In the genomic region with DNA sequence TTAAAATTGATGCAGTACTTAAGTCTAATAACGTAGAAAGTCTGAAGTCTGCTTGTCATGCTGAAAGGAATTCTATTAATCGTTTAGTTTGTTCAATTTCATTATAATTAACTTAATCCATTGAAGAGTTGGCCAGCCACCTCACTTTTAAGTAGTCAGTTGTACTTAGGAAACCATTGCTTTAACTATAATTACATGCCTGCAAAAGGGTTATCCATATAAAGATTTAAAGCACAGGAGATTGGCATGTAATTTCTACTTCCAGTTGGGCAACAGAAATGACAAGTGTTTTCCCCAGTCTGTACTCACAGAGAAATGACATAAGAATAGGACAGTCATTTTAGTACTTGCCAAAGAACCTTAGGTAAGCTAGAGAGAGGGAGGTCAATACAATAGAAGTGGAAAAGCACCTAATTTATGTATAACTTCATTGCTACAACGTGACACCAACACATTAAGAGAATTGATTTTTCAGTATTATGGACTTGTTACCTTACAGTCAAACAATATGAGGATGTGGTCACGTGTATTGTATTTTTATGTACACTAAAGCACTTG, we compare ENCODE assay signal across 22 cellular contexts. TPM values are rescaled to one million over a fixed set of nuclear protein-coding genes. Genes with fewer than 3 reads are reported as not detected.
DNase-seq lines count a peak whose midpoint lies in the region; ATAC-seq and TF ChIP-seq lines count a peak whose summit lies in the region.
"Had no signal": no experiment of that assay in that cellular context is flagged by ENCODE, and none has a peak within 500 bp of the region (broad histone marks: within the 10 kb centered on the region; RNA-seq: fewer than 3 reads in every experiment).

No MANE protein-coding gene starts in this region.

- H3K9me3 Mint-ChIP-seq in naive thymus-derived CD4-positive, alpha-beta T cell, result peaks cover 0 to under 1% (median 0%) of the 10 kb centered on the region in 11 donors
- H3K9me3 Mint-ChIP-seq in MCF 10A (ENCODE audit: unreplicated experiment), result no peaks in the 10 kb centered on the region
- H3K9me3 Mint-ChIP-seq: activated naive CD4-positive, alpha-beta T cell treated with anti-CD3 and anti-CD28 coated beads, Interleukin-2, amount 50 U/mL, for 72 hours; effector memory CD8-positive, alpha-beta T cell; naive thymus-derived CD8-positive, alpha-beta T cell had no signal

- no peak overlapping the region for H3K4me3 Mint-ChIP-seq in naive thymus-derived CD4-positive, alpha-beta T cell
- H3K4me3 Mint-ChIP-seq in MCF 10A (ENCODE audit: unreplicated experiment), result no peak overlapping the region
- H3K4me3 Mint-ChIP-seq: effector memory CD8-positive, alpha-beta T cell had no signal

- ATAC-seq in naive thymus-derived CD4-positive, alpha-beta T cell, result no peak
- no peak for ATAC-seq in GM18858 (IDR thresholded peaks at IDR 0.05; ENCODE audit: unreplicated experiment)
- ATAC-seq: body of pancreas; effector memory CD8-positive, alpha-beta T cell; naive thymus-derived CD8-positive, alpha-beta T cell; Right ventricle myocardium inferior had no signal

- H3K4me1 ChIP-seq in naive thymus-derived CD4-positive, alpha-beta T cell (ENCODE audit: control insufficient read depth in 2 of 2, insufficient read depth in 2 of 2, low read length in 2 of 2), result peaks cover 12 to 14% of the 10 kb centered on the region in 2 donors

- no peaks in the 10 kb centered on the region for H3K27me3 ChIP-seq in naive thymus-derived CD4-positive, alpha-beta T cell (ENCODE audit: control insufficient read depth in 2 of 2, insufficient read depth in 2 of 2, low read length in 2 of 2)
- H3K27me3 ChIP-seq: body of pancreas had no signal

- CTCF ChIA-PET in HEK293T (lab: Yijun Ruan, JAX) (no interaction called here), MCF 10A (lab: Yijun Ruan, JAX) (interaction anchor here (0.6 to 0.7 kb wide), 2 partner anchors 9 to 11 kb away, joined by 3 read pairs; no protein-coding TSS in a partner anchor)
- CTCF ChIA-PET in naive thymus-derived CD4-positive, alpha-beta T cell (lab: Charles Lee), result no interaction called here

- H3K27me3 Mint-ChIP-seq in naive thymus-derived CD4-positive, alpha-beta T cell, result no peaks in the 10 kb centered on the region
- no peaks in the 10 kb centered on the region for H3K27me3 Mint-ChIP-seq in MCF 10A (ENCODE audit: insufficient read depth, unreplicated experiment)
- H3K27me3 Mint-ChIP-seq: effector memory CD8-positive, alpha-beta T cell; naive thymus-derived CD8-positive, alpha-beta T cell had no signal

- no peak for TF ChIP-seq POLR2A in lower leg skin (IDR thresholded peaks at IDR 0.05)

- H3K4me3 ChIP-seq in naive thymus-derived CD4-positive, alpha-beta T cell (ENCODE audit: low read length), result no peak overlapping the region
- no peak overlapping the region for H3K4me3 ChIP-seq in lower leg skin (ENCODE audit: low read depth, poor library complexity, severe bottlenecking)
- H3K4me3 ChIP-seq: body of pancreas had no signal

- peaks cover 16 to 44% (median 27%) of the 10 kb centered on the region in 7 donors for H3K4me1 Mint-ChIP-seq in naive thymus-derived CD4-positive, alpha-beta T cell
- H3K4me1 Mint-ChIP-seq in MCF 10A (ENCODE audit: insufficient read depth, unreplicated experiment), result peaks cover 9% of the 10 kb centered on the region

- DNase-seq in NCI-H2107 treated with DMSO at 0.1 percent for 48 hours (lab: John Stamatoyannopoulos, UW; ENCODE audit: unreplicated experiment) (peak; percentile 68), NCI-H2107 (lab: John Stamatoyannopoulos, UW) (no peak), HEK293T (ENCODE audit: extremely low spot score) (no peak), NCI-H774 (lab: John Stamatoyannopoulos, UW) (peak; percentile 66), MCF 10A (ENCODE audit: unreplicated experiment) (no peak), lower leg skin (ENCODE audit: low spot score in 2 of 2) (no peak)
- no peak for DNase-seq in naive thymus-derived CD4-positive, alpha-beta T cell
- DNase-seq: 8988T; activated CD8-positive, alpha-beta memory T cell treated with anti-CD3 and anti-CD28 coated beads for 24 hours; body of pancreas; C1 segment of cervical spinal cord; DMS153; effector memory CD8-positive, alpha-beta T cell; kidney glomerular epithelial cell; mesenchymal stem cell; naive thymus-derived CD8-positive, alpha-beta T cell; NCI-H1417; NCI-H226 had no signal

- H3K36me3 ChIP-seq in naive thymus-derived CD4-positive, alpha-beta T cell (ENCODE audit: control insufficient read depth in 2 of 3, insufficient read depth in 3 of 3, low read length in 3 of 3), result peaks cover 0 to 6% (median 0%) of the 10 kb centered on the region in 3 experiments

- WGBS in lower leg skin, 2 donors, result 84 to 85% methylated on average over 4 of the region's 4 CpGs

- peaks cover 0 to 2% (median 0%) of the 10 kb centered on the region in 5 donors for H3K36me3 Mint-ChIP-seq in naive thymus-derived CD4-positive, alpha-beta T cell
- H3K36me3 Mint-ChIP-seq in MCF 10A (ENCODE audit: insufficient read depth, unreplicated experiment), result no peaks in the 10 kb centered on the region
- H3K36me3 Mint-ChIP-seq: naive thymus-derived CD8-positive, alpha-beta T cell had no signal

- no peaks in the 10 kb centered on the region for H3K9me3 ChIP-seq in naive thymus-derived CD4-positive, alpha-beta T cell (ENCODE audit: control insufficient read depth in 2 of 3, low read length in 3 of 3)
- H3K9me3 ChIP-seq: body of pancreas had no signal

- intact Hi-C loops in naive thymus-derived CD4-positive, alpha-beta T cell (cut with micrococcal nuclease), result loop anchor here (10.0 kb wide), 2 partner anchors 831 to 1881 kb away; partner anchors contain the start of genes DHX40 (in 1 of the 2) and MTMR4 (in 1 of the 2)
- intact Hi-C loops in MCF 10A (cut with micrococcal nuclease) (loop anchor here (10.0 kb wide), 2 partner anchors 91 to 121 kb away; no protein-coding TSS in a partner anchor), lower leg skin (cut with DNase I; ENCODE audit: low total_unique reads) (no loop called here)

- TF ChIP-seq CTCF in MCF 10A (IDR thresholded peaks at IDR 0.05; ENCODE audit: unreplicated experiment) (no peak), lower leg skin (IDR thresholded peaks at IDR 0.05) (no peak)

- POLR2A ChIA-PET in HEK293T (lab: Yijun Ruan, JAX) (no interaction called here), MCF 10A (lab: Yijun Ruan, JAX) (no interaction called here)
- POLR2A ChIA-PET in naive thymus-derived CD4-positive, alpha-beta T cell (lab: Charles Lee), result no interaction called here

- peak overlapping the region in 5 of 9 donors; percentile 11 to 49 (median 31) for H3K27ac Mint-ChIP-seq in naive thymus-derived CD4-positive, alpha-beta T cell
- H3K27ac Mint-ChIP-seq in MCF 10A (ENCODE audit: low read depth, unreplicated experiment), result no peak overlapping the region
- H3K27ac Mint-ChIP-seq: effector memory CD8-positive, alpha-beta T cell had no signal

- H3K27ac ChIP-seq in naive thymus-derived CD4-positive, alpha-beta T cell (ENCODE audit: low read depth, low read length), result no peak overlapping the region
- H3K27ac ChIP-seq: body of pancreas had no signal

- BruUV-seq in MCF 10A (replicated peaks; lab: Mats Ljungman, UMichigan), result no TSS peak

TF ChIP-seq in HEK293T, 16 proteins besides CTCF, POLR2A, EP300 and RAD21:
- no peak for TF ChIP-seq LEF1 (IDR thresholded peaks at IDR 0.05; ENCODE audit: borderline replicate concordance)
- peak; percentile 37 for TF ChIP-seq ZNF384 (IDR thresholded peaks at IDR 0.05)

RNA-seq across cellular contexts. Expression of gene USP32, which starts 3.7 kb away (rescaled TPM):
- 10 to 100 TPM; 31.6 to 58.1 (median 35.4) TPM for total RNA-seq in naive thymus-derived CD4-positive, alpha-beta T cell
- polyA plus RNA-seq in naive thymus-derived CD4-positive, alpha-beta T cell, result 1 to 10 TPM; 6.6 to 8.9 TPM
- total RNA-seq in MCF 10A (2022), result 52.2 and 62.9 TPM in 2 replicates
- total RNA-seq in lower leg skin, result 10 to 100 TPM; 56.3 to 72.0 (median 60.9) TPM

RNA-seq across cellular contexts. Expression of gene CHCT1, which starts 26.7 kb away (rescaled TPM):
- not detected for total RNA-seq in naive thymus-derived CD4-positive, alpha-beta T cell
- not detected for polyA plus RNA-seq in naive thymus-derived CD4-positive, alpha-beta T cell
- not detected in 2 replicates for total RNA-seq in MCF 10A (2022)
- not detected for total RNA-seq in lower leg skin
- total RNA-seq: body of pancreas; naive thymus-derived CD8-positive, alpha-beta T cell; posterior vena cava; Right ventricle myocardium inferior had no signal
- polyA plus RNA-seq: naive thymus-derived CD8-positive, alpha-beta T cell had no signal

Comparison
In these comparisons a context has a peak if more than half of its experiments do, and no peak if none do; other contexts are left out.
1. DNase-seq: peak in NCI-H2107 treated with DMSO at 0.1 percent for 48 hours (single experiment) and NCI-H774 (single experiment); none in NCI-H2107 (single experiment), HEK293T (single experiment), naive thymus-derived CD4-positive, alpha-beta T cell (0 of 9), MCF 10A (single experiment) and lower leg skin (0 of 2).